8 cellular contexts compared by ENCODE assay signal in genomic region chr12:92142251-92142896, GRCh38. TPM values are rescaled to one million over a fixed set of nuclear protein-coding genes. Genes with fewer than 3 reads are reported as not detected.
DNase-seq lines count a peak whose midpoint lies in the region; ATAC-seq, FAIRE-seq and TF ChIP-seq lines count a peak whose summit lies in the region.

No MANE protein-coding gene starts in this region.

- no peak overlapping the region for H4K91ac ChIP-seq in H1 (replicated peaks; ENCODE audit: insufficient read length, low read length)

- H2BK120ac ChIP-seq in H1 (replicated peaks; ENCODE audit: low read depth, low read length) = no peak overlapping the region

- ATAC-seq in HG02885 (IDR thresholded peaks at IDR 0.05; ENCODE audit: poor library complexity, unreplicated experiment) (no peak), GM18907 (IDR thresholded peaks at IDR 0.05; ENCODE audit: unreplicated experiment) (no peak)

- no peak overlapping the region for H2BK12ac ChIP-seq in H1 (ENCODE audit: low read depth, low read length)

- peak overlapping the region; percentile 50 to 70 for H3K4me2 ChIP-seq in H1 (ENCODE audit: insufficient read depth in 1 of 2, low read depth in 2 of 2, low read length in 2 of 2)
- H3K4me2 ChIP-seq in osteoblast (ENCODE audit: insufficient read depth, low read length) = peak overlapping the region; percentile 83

- POLR2A ChIA-PET in H1 (lab: Charles Lee; ENCODE audit: partially characterized antibody) = no interaction called here

- no peak overlapping the region for H3K18ac ChIP-seq in H1 (ENCODE audit: extremely low read depth, low read length)

- peak overlapping the region; percentile 36 to 93 (median 62); a peak in 7 of 8 replicates for H3K4me3 ChIP-seq in H1 (ENCODE audit: extremely low read depth in 1 of 4, insufficient read depth in 2 of 4, low read depth in 3 of 4, low read length in 4 of 4)
- peak overlapping the region; percentile 94 for H3K4me3 ChIP-seq in osteoblast (ENCODE audit: insufficient read depth, low read length)

- H2AK5ac ChIP-seq in H1 (ENCODE audit: low read depth, low read length) = no peak overlapping the region

- BruUV-seq in Calu3 (replicated peaks; lab: Mats Ljungman, UMichigan) = no TSS peak

- H2BK20ac ChIP-seq in H1 (ENCODE audit: low read length) = no peak overlapping the region

- no peaks in the 10 kb centered on the region for H3K27me3 ChIP-seq in H1 (replicated peaks in 1 of 4; ENCODE audit: control insufficient read depth in 3 of 4, extremely low read depth in 1 of 4, insufficient read depth in 3 of 4, low read length in 3 of 4)
- no peaks in the 10 kb centered on the region for H3K27me3 ChIP-seq in osteoblast (ENCODE audit: insufficient read depth, low read length)

- H3K4me1 ChIP-seq in H1 (replicated peaks in 1 of 4; ENCODE audit: control insufficient read depth in 3 of 4, insufficient read depth in 4 of 4, low read length in 3 of 4) (peaks cover 1 to 16% (median 6%) of the 10 kb centered on the region in 4 experiments; a peak in 5 of 7 replicates), osteoblast (ENCODE audit: insufficient read depth, low read length) (peaks cover 52% of the 10 kb centered on the region)

- H3K4ac ChIP-seq in H1 (replicated peaks; ENCODE audit: insufficient read length, low read depth, low read length) = no peak overlapping the region

- peaks cover 10% of the 10 kb centered on the region for H3K27me3 Mint-ChIP-seq in Calu3 (ENCODE audit: unreplicated experiment)

- peaks cover 0 to 36% (median 2%) of the 10 kb centered on the region in 4 experiments; a peak in 3 of 8 replicates for H3K36me3 ChIP-seq in H1 (ENCODE audit: control insufficient read depth in 2 of 4, insufficient read depth in 4 of 4, low read length in 3 of 4)
- peaks cover 23% of the 10 kb centered on the region for H3K36me3 ChIP-seq in osteoblast (ENCODE audit: insufficient read depth, low read length)

- H3K23ac ChIP-seq in H1 (ENCODE audit: insufficient read length) = no peak overlapping the region

- WGBS in H1 (ENCODE audit: extremely low coverage in 1 of 2, insufficient coverage in 1 of 2, insufficient read length in 1 of 2, insufficient replicate concordance in 2 of 2, low coverage in 1 of 2, low lambda C conversion rate in 2 of 2, missing lambda C conversion rate in 1 of 2), 2 experiments = 66% methylated on average over 5 of the region's 5 CpGs; no CpG with 5 or more reads in 1 of the 2 experiments

- peak overlapping the region in 1 of 4 experiments; percentile 43; a peak in 2 of 7 replicates for H3K9ac ChIP-seq in H1 (replicated peaks in 1 of 4; ENCODE audit: extremely low read depth in 1 of 4, low read depth in 3 of 4, low read length in 3 of 4)

- H3K79me2 ChIP-seq in H1 (ENCODE audit: control insufficient read depth in 1 of 2, insufficient read depth in 2 of 2, low read length in 2 of 2) = peaks cover 20 to 80% of the 10 kb centered on the region in 2 experiments
- H3K79me2 ChIP-seq in osteoblast (ENCODE audit: insufficient read depth, low read length) = peaks cover 80% of the 10 kb centered on the region

- FAIRE-seq in H1 (lab: Jason Lieb, UNC) = no peak

- H3K14ac ChIP-seq in H1 (ENCODE audit: insufficient read length) = no peak overlapping the region

- no peak overlapping the region for H3K56ac ChIP-seq in H1 (replicated peaks; ENCODE audit: insufficient read length, low read depth, low read length)

- TF ChIP-seq CTCF in Calu3 (IDR thresholded peaks at IDR 0.05; ENCODE audit: unreplicated experiment) (no peak), H1 (IDR thresholded peaks at IDR 0.05; ENCODE audit: control extremely low read depth in 1 of 3, insufficient read depth in 1 of 3, low read depth in 1 of 3, low read length in 3 of 3) (no peak), osteoblast (IDR thresholded peaks at IDR 0.05; ENCODE audit: extremely low read depth, low read depth, low read length) (no peak)

- H3K27ac Mint-ChIP-seq in Calu3 (ENCODE audit: unreplicated experiment) = peak overlapping the region; percentile 99

- H3K23me2 ChIP-seq in H1 (ENCODE audit: low read depth, low read length) = no peaks in the 10 kb centered on the region; the same call in 1 of the 2 replicates

- H2BK5ac ChIP-seq in H1 (ENCODE audit: low read depth, low read length) = no peak overlapping the region

- H2BK15ac ChIP-seq in H1 (ENCODE audit: low read length) = no peak overlapping the region

- no peaks in the 10 kb centered on the region for H3K79me1 ChIP-seq in H1 (ENCODE audit: low read depth, low read length)

- H3K4me1 Mint-ChIP-seq in Calu3 (ENCODE audit: low read depth, unreplicated experiment) = peaks cover 27% of the 10 kb centered on the region

- H3K36me3 Mint-ChIP-seq in Calu3 (ENCODE audit: insufficient read depth, unreplicated experiment) = peaks cover 99% of the 10 kb centered on the region

- intact Hi-C loops in Calu3 (cut with micrococcal nuclease; ENCODE audit: unreplicated experiment) = loop anchor here (2.0 to 10.0 kb wide), 3 partner anchors 222 to 760 kb away; no protein-coding TSS in a partner anchor

- peaks cover 18 to 22% of the 10 kb centered on the region in 2 experiments for H4K20me1 ChIP-seq in H1 (replicated peaks in 1 of 2; ENCODE audit: control insufficient read depth in 1 of 2, insufficient read depth in 2 of 2, low read length in 2 of 2)
- H4K20me1 ChIP-seq in osteoblast (ENCODE audit: insufficient read depth, low read length) = peaks cover 18% of the 10 kb centered on the region

- CTCF ChIA-PET in Calu3 (lab: Charles Lee) = interaction anchor here (0.5 kb wide), 1 partner anchor 120 kb away, joined by 6 read pairs; no protein-coding TSS in a partner anchor
- CTCF ChIA-PET in H1 (lab: Charles Lee; ENCODE audit: partially characterized antibody) = interaction anchor here (0.9 kb wide), 1 partner anchor 761 kb away, joined by 3 read pairs; no protein-coding TSS in a partner anchor

- TF ChIP-seq POLR2A in H1 (IDR thresholded peaks at IDR 0.05; ENCODE audit: control extremely low read depth in 1 of 2, low read depth in 2 of 2, low read length in 2 of 2) = 0 out of 3 replicates have a peak, but pooled peaks of 1 of the 2 experiments have one; percentile 7

- no peak overlapping the region for H4K8ac ChIP-seq in H1 (ENCODE audit: extremely low read depth, insufficient read depth, low read length)

- no peak for TF ChIP-seq RAD21 in H1 (IDR thresholded peaks at IDR 0.05 in 1 of 2, conservative IDR thresholded peaks at IDR 0.05 in 1 of 2; ENCODE audit: low read depth in 2 of 2, low read length in 2 of 2)

- H3K27ac ChIP-seq in H1 (ENCODE audit: low read depth, low read length) = no peak overlapping the region
- H3K27ac ChIP-seq in osteoblast (ENCODE audit: low read depth, low read length) = peak overlapping the region; percentile 80

- DNase-seq in Calu3 (no peak), NCI-H69 (lab: John Stamatoyannopoulos, UW) (peak; percentile 29), H1 (ENCODE audit: low read depth in 1 of 2, low spot score in 2 of 2) (no peak), osteoblast (ENCODE audit: insufficient read length, low spot score, missing footprints) (no peak), SHP77 (lab: John Stamatoyannopoulos, UW) (no peak), hippocampal formation (lab: John Stamatoyannopoulos, UW) (no peak)

- peaks cover 2% of the 10 kb centered on the region for H3K9me3 Mint-ChIP-seq in Calu3 (ENCODE audit: low read depth, unreplicated experiment)

- H2AFZ ChIP-seq in H1 (ENCODE audit: low read length) (no peak overlapping the region), osteoblast (ENCODE audit: low read length) (no peak overlapping the region)

- H3K4me3 Mint-ChIP-seq in Calu3 (ENCODE audit: low read depth, unreplicated experiment) = peak overlapping the region; percentile 87

- H4K5ac ChIP-seq in H1 (ENCODE audit: insufficient read length, low read depth, low read length) = no peak overlapping the region

- no peak for TF ChIP-seq EP300 in H1 (IDR thresholded peaks at IDR 0.05; ENCODE audit: borderline replicate concordance in 1 of 2, low read depth in 2 of 2, low read length in 2 of 2)

- H3K9me3 ChIP-seq in H1 (ENCODE audit: insufficient read depth in 2 of 2, low read depth in 1 of 2, low read length in 1 of 2) (no peaks in the 10 kb centered on the region), osteoblast (ENCODE audit: low read depth, low read length) (no peaks in the 10 kb centered on the region)

TF ChIP-seq in H1, 55 proteins besides CTCF, POLR2A, EP300 and RAD21 (continues in another document):
- TF ChIP-seq EZH2 (IDR thresholded peaks at IDR 0.05; ENCODE audit: low read depth, low read length, severe bottlenecking) (no peak), CBX8 (IDR thresholded peaks at IDR 0.05; ENCODE audit: borderline replicate concordance, low read depth, low read length) (no peak), USF2 (IDR thresholded peaks at IDR 0.05; ENCODE audit: low read length) (no peak), SP1 (IDR thresholded peaks at IDR 0.05; ENCODE audit: low read depth, low read length) (no peak), TAF7 (optimal IDR thresholded peaks at IDR 0.05; ENCODE audit: borderline replicate concordance, low read depth, low read length) (no peak), MAX (IDR thresholded peaks at IDR 0.05) (no peak), TBP (IDR thresholded peaks at IDR 0.05; ENCODE audit: low read depth, low read length) (no peak), CREB1 (IDR thresholded peaks at IDR 0.05) (no peak), CEBPB (IDR thresholded peaks at IDR 0.05; ENCODE audit: low read depth, low read length) (no peak), SP2 (IDR thresholded peaks at IDR 0.05; ENCODE audit: low read length) (no peak), POU5F1 (IDR thresholded peaks at IDR 0.05; ENCODE audit: low read depth, low read length) (no peak)

RNA-seq across cellular contexts. Expression of gene BTG1, which starts 3.3 kb away (rescaled TPM):
- 123 and 131 TPM in 2 replicates for total RNA-seq in Calu3 (2022)
- 31.6 and 32.7 TPM in 2 replicates for total RNA-seq in H1 (2021; fragmentation: NEBNext Ultra II Directional; extraction: Animal tissue kit (Norgen Biotek cat#: 25700))
- polyA plus RNA-seq in H1 (2011; rRNA removed) = 12.6 and 17.1 TPM in 2 replicates
- polyA plus RNA-seq in H1 (2011; cell fraction: cytosol; rRNA removed) = 9.2 TPM
- 19.1 TPM for polyA plus RNA-seq in H1 (2011; cell fraction: nucleus; rRNA removed)
- 13.3 to 26.4 TPM (median 23.4 TPM) in 4 replicates for polyA plus RNA-seq in H1 (2012, experiment 1 of 2)
- 4.8 TPM for polyA plus RNA-seq in H1 (2012, experiment 2 of 2)
- polyA plus RNA-seq in H1 (2013, experiment 1 of 2) = 13.8 TPM
- 13.5 TPM for polyA plus RNA-seq in H1 (2013, experiment 2 of 2)
- 46.7 and 47.2 TPM in 2 replicates for polyA minus RNA-seq in H1 (2011; rRNA and poly(A)+ RNA removed)
- polyA minus RNA-seq in H1 (2011; cell fraction: cytosol; rRNA and poly(A)+ RNA removed) = 21.7 TPM
- 48.2 TPM for polyA minus RNA-seq in H1 (2011; cell fraction: nucleus; rRNA and poly(A)+ RNA removed)
- total RNA-seq in osteoblast = 23.6 and 25.0 TPM in 2 replicates
